Comparison of ENCODE assay signal across 13 cellular contexts in the genomic region with DNA sequence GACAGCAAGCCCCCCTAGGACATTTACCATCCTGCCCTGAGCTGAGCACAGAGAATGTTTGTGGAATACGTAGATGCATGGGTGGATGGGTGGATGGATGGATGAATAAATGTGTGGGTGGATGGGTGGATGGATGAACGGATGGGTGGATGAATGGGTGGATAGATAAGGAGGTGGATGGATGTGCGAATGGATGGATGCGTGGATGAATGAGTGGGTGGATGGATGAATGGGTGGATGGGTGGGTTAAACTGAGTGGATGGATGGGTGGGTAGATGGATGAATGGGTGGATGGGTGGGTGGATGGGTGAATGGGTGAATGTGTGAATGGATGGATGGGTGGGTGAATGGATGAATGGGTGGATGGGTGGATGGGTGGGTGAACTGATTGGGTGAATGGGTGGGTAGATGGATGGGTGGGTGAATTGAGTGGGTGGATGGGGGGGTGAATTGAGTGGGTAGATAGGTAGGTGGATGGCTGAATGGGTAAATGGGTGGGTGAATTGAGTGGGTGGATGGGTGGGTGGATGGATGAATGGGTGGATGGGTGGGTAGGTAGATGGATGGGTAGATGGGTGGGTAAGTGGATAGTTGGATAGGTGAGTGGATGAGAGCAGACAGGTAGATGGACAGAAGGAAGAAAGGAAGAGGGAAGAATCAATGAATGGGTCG. TPM values are rescaled to one million over a fixed set of nuclear protein-coding genes. Genes with fewer than 3 reads are reported as not detected.
DNase-seq lines count a peak whose midpoint lies in the region; ATAC-seq and TF ChIP-seq lines count a peak whose summit lies in the region.
"Had no signal": no experiment of that assay in that cellular context is flagged by ENCODE, and none has a peak within 500 bp of the region (broad histone marks: within the 10 kb centered on the region; RNA-seq: fewer than 3 reads in every experiment).

No MANE protein-coding gene starts in this region.

- no peak for TF ChIP-seq CTCF in activated B cell treated with CpG ODN at 0.5 μM for 24 hours (IDR thresholded peaks at IDR 0.05)
- no peak for TF ChIP-seq CTCF in endothelial cell (IDR thresholded peaks at IDR 0.05; ENCODE audit: unreplicated experiment)
- no peak for TF ChIP-seq CTCF in type B pancreatic cell (conservative IDR thresholded peaks at IDR 0.05)

- no peaks in the 10 kb centered on the region for H3K27me3 Mint-ChIP-seq in activated naive CD4-positive, alpha-beta T cell treated with anti-CD3 and anti-CD28 coated beads, Interleukin-2, amount 10 ng/mL, durations not matched to agents 7 days and 5 days
- no peaks in the 10 kb centered on the region for H3K27me3 Mint-ChIP-seq in activated naive CD4-positive, alpha-beta T cell treated with anti-CD3 and anti-CD28 coated beads for 36 hours (ENCODE audit: low read depth)
- no peaks in the 10 kb centered on the region for H3K27me3 Mint-ChIP-seq in activated B cell treated with CpG ODN at 0.5 μM for 24 hours
- H3K27me3 Mint-ChIP-seq in endothelial cell (ENCODE audit: unreplicated experiment) = peaks cover 2% of the 10 kb centered on the region
- H3K27me3 Mint-ChIP-seq in type B pancreatic cell = no peaks in the 10 kb centered on the region

- H3K27ac Mint-ChIP-seq in activated naive CD4-positive, alpha-beta T cell treated with anti-CD3 and anti-CD28 coated beads, Interleukin-2, amount 10 ng/mL, durations not matched to agents 7 days and 5 days = peak overlapping the region; percentile 82
- H3K27ac Mint-ChIP-seq in activated naive CD4-positive, alpha-beta T cell treated with anti-CD3 and anti-CD28 coated beads for 36 hours = no peak overlapping the region
- H3K27ac Mint-ChIP-seq in activated B cell treated with CpG ODN at 0.5 μM for 24 hours = peak overlapping the region; percentile 76
- peak overlapping the region; percentile 67 for H3K27ac Mint-ChIP-seq in endothelial cell (ENCODE audit: unreplicated experiment)
- peak overlapping the region; percentile 76 for H3K27ac Mint-ChIP-seq in type B pancreatic cell

- POLR2A ChIA-PET in activated B cell treated with CpG ODN at 0.5 μM for 24 hours (lab: Charles Lee) = interaction anchor here (0.5 to 48.2 kb wide), 7 partner anchors 9 to 1674 kb away, joined by 3 to 2404 read pairs (median 15); partner anchors contain the start of genes AFMID, BIRC5, C17orf99 and CBX8

- ATAC-seq in activated B cell treated with CpG ODN at 0.5 μM for 24 hours (ENCODE audit: low read depth) (no peak), GM19023 (IDR thresholded peaks at IDR 0.05; ENCODE audit: unreplicated experiment) (no peak), HG02852 (IDR thresholded peaks at IDR 0.05; ENCODE audit: unreplicated experiment) (no peak)
- ATAC-seq: left colon had no signal

- no peaks in the 10 kb centered on the region for H3K9me3 Mint-ChIP-seq in activated naive CD4-positive, alpha-beta T cell treated with anti-CD3 and anti-CD28 coated beads, Interleukin-2, amount 10 ng/mL, durations not matched to agents 7 days and 5 days
- no peaks in the 10 kb centered on the region for H3K9me3 Mint-ChIP-seq in activated naive CD4-positive, alpha-beta T cell treated with anti-CD3 and anti-CD28 coated beads for 36 hours
- H3K9me3 Mint-ChIP-seq in activated B cell treated with CpG ODN at 0.5 μM for 24 hours = no peaks in the 10 kb centered on the region
- no peaks in the 10 kb centered on the region for H3K9me3 Mint-ChIP-seq in endothelial cell (ENCODE audit: unreplicated experiment)
- no peaks in the 10 kb centered on the region for H3K9me3 Mint-ChIP-seq in type B pancreatic cell

- H3K4me3 Mint-ChIP-seq in activated naive CD4-positive, alpha-beta T cell treated with anti-CD3 and anti-CD28 coated beads, Interleukin-2, amount 10 ng/mL, durations not matched to agents 7 days and 5 days = peak overlapping the region; percentile 88
- no peak overlapping the region for H3K4me3 Mint-ChIP-seq in activated naive CD4-positive, alpha-beta T cell treated with anti-CD3 and anti-CD28 coated beads for 36 hours
- H3K4me3 Mint-ChIP-seq in activated B cell treated with CpG ODN at 0.5 μM for 24 hours (peak overlapping the region; percentile 50), endothelial cell (ENCODE audit: unreplicated experiment) (peak overlapping the region; percentile 86), type B pancreatic cell (peak overlapping the region; percentile 32)

- DNase-seq in activated naive CD4-positive, alpha-beta T cell treated with anti-CD3 and anti-CD28 coated beads, Interleukin-2, amount 10 ng/mL, durations not matched to agents 7 days and 5 days = no peak
- no peak for DNase-seq in activated naive CD4-positive, alpha-beta T cell treated with anti-CD3 and anti-CD28 coated beads for 36 hours
- no peak for DNase-seq in activated B cell treated with CpG ODN at 0.5 μM for 24 hours
- DNase-seq in endothelial cell (ENCODE audit: low spot score) = no peak
- no peak for DNase-seq in type B pancreatic cell (ENCODE audit: extremely low spot score, unreplicated experiment)
- DNase-seq in HuH-7 (ENCODE audit: low spot score) = no peak
- DNase-seq: activated effector memory CD4-positive, alpha-beta T cell treated with anti-CD3 and anti-CD28 coated beads, Interleukin-2, amount 50 U/mL, for 16 hours; left colon; NCI-H2107 had no signal

- H3K4me1 Mint-ChIP-seq in activated naive CD4-positive, alpha-beta T cell treated with anti-CD3 and anti-CD28 coated beads, Interleukin-2, amount 10 ng/mL, durations not matched to agents 7 days and 5 days = peaks cover 64% of the 10 kb centered on the region
- H3K4me1 Mint-ChIP-seq in activated naive CD4-positive, alpha-beta T cell treated with anti-CD3 and anti-CD28 coated beads for 36 hours (ENCODE audit: low read depth) = peaks cover 56% of the 10 kb centered on the region
- H3K4me1 Mint-ChIP-seq in activated B cell treated with CpG ODN at 0.5 μM for 24 hours (peaks cover 68% of the 10 kb centered on the region), endothelial cell (ENCODE audit: unreplicated experiment) (peaks cover 13% of the 10 kb centered on the region), type B pancreatic cell (ENCODE audit: unreplicated experiment) (peaks cover 4% of the 10 kb centered on the region)

- peaks cover 69% of the 10 kb centered on the region for H3K36me3 Mint-ChIP-seq in activated naive CD4-positive, alpha-beta T cell treated with anti-CD3 and anti-CD28 coated beads, Interleukin-2, amount 10 ng/mL, durations not matched to agents 7 days and 5 days
- H3K36me3 Mint-ChIP-seq in activated naive CD4-positive, alpha-beta T cell treated with anti-CD3 and anti-CD28 coated beads for 36 hours (ENCODE audit: low read depth) = peaks cover 39% of the 10 kb centered on the region
- peaks cover 58% of the 10 kb centered on the region for H3K36me3 Mint-ChIP-seq in activated B cell treated with CpG ODN at 0.5 μM for 24 hours (ENCODE audit: low read depth)
- H3K36me3 Mint-ChIP-seq in endothelial cell (ENCODE audit: low read depth, unreplicated experiment) = peaks cover 15% of the 10 kb centered on the region
- peaks cover 7% of the 10 kb centered on the region for H3K36me3 Mint-ChIP-seq in type B pancreatic cell

- CTCF ChIA-PET in activated naive CD4-positive, alpha-beta T cell treated with anti-CD3 and anti-CD28 coated beads, Interleukin-2, amount 10 ng/mL, durations not matched to agents 7 days and 5 days (lab: Charles Lee) = interaction anchor here (11.6 kb wide), 1 partner anchor 12 kb away, joined by 108 read pairs; no protein-coding TSS in a partner anchor
- CTCF ChIA-PET in activated naive CD4-positive, alpha-beta T cell treated with anti-CD3 and anti-CD28 coated beads for 36 hours (lab: Charles Lee) = interaction anchor here (0.5 to 5.1 kb wide), 2 partner anchors 12 to 70 kb away, joined by 3 to 45 read pairs; no protein-coding TSS in a partner anchor
- CTCF ChIA-PET in activated B cell treated with CpG ODN at 0.5 μM for 24 hours (lab: Charles Lee) = interaction anchor here (15.7 kb wide), 1 partner anchor 52 kb away, joined by 220 read pairs; no protein-coding TSS in a partner anchor

- intact Hi-C loops in activated naive CD4-positive, alpha-beta T cell treated with anti-CD3 and anti-CD28 coated beads for 36 hours (cut with micrococcal nuclease) = no loop called here
- intact Hi-C loops in activated B cell treated with CpG ODN at 0.5 μM for 24 hours (cut with micrococcal nuclease) = loop anchor here (10.0 kb wide), 1 partner anchor 679 kb away; no protein-coding TSS in a partner anchor

RNA-seq across cellular contexts. Expression of gene TMC6, which starts 5.2 kb away (rescaled TPM):
- 10 to 100 TPM; 79.0 to 85.6 TPM for total RNA-seq in activated naive CD4-positive, alpha-beta T cell treated with anti-CD3 and anti-CD28 coated beads for 36 hours
- total RNA-seq in activated B cell treated with CpG ODN at 0.5 μM for 24 hours = 746 and 896 TPM in 2 replicates
- 292 TPM for total RNA-seq in endothelial cell (ENCODE audit: unreplicated experiment)
- 94.4 and 122 TPM in 2 replicates for total RNA-seq in type B pancreatic cell (ENCODE audit: low replicate concordance)

RNA-seq across cellular contexts. Expression of gene TMC8, which starts 7.2 kb away (rescaled TPM):
- 100 to 1,000 TPM; 105 to 110 TPM for total RNA-seq in activated naive CD4-positive, alpha-beta T cell treated with anti-CD3 and anti-CD28 coated beads for 36 hours
- total RNA-seq in activated B cell treated with CpG ODN at 0.5 μM for 24 hours = 166 and 181 TPM in 2 replicates
- total RNA-seq in endothelial cell (ENCODE audit: unreplicated experiment) = 55.8 TPM
- total RNA-seq in type B pancreatic cell (ENCODE audit: low replicate concordance) = 0.85 and 0.90 TPM in 2 replicates

RNA-seq across cellular contexts. Expression of gene C17orf99, which starts 22.8 kb away (rescaled TPM):
- total RNA-seq in activated naive CD4-positive, alpha-beta T cell treated with anti-CD3 and anti-CD28 coated beads for 36 hours = not detected
- 5.2 and 7.1 TPM in 2 replicates for total RNA-seq in activated B cell treated with CpG ODN at 0.5 μM for 24 hours
- total RNA-seq in endothelial cell (ENCODE audit: unreplicated experiment) = not detected
- total RNA-seq in type B pancreatic cell (ENCODE audit: low replicate concordance) = not detected in 2 replicates
- total RNA-seq: HT1080, left colon, thoracic aorta had no signal

RNA-seq across cellular contexts. Expression of gene SYNGR2, which starts 45.0 kb away (rescaled TPM):
- 100 to 1,000 TPM in 1 of 2 experiments, 10 to 100 TPM in 1; 96.3 to 103 TPM for total RNA-seq in activated naive CD4-positive, alpha-beta T cell treated with anti-CD3 and anti-CD28 coated beads for 36 hours
- total RNA-seq in activated B cell treated with CpG ODN at 0.5 μM for 24 hours (636 and 647 TPM in 2 replicates), endothelial cell (ENCODE audit: unreplicated experiment) (72.6 TPM), type B pancreatic cell (ENCODE audit: low replicate concordance) (64.1 and 179 TPM in 2 replicates)

Comparison
In these comparisons a context has a peak if more than half of its experiments do, and no peak if none do; other contexts are left out.
1. RNA of gene TMC8, which starts 7.2 kb away (total RNA-seq): 166 to 181 TPM in activated B cell treated with CpG ODN at 0.5 μM for 24 hours, 105 to 110 TPM in activated naive CD4-positive, alpha-beta T cell treated with anti-CD3 and anti-CD28 coated beads for 36 hours and 55.8 TPM in endothelial cell (single experiment); 0.85 to 0.90 TPM in type B pancreatic cell; every median in the first group is over 10 times any median in the second.